ENCODE assay signal across 2 cellular contexts in the genomic region with DNA sequence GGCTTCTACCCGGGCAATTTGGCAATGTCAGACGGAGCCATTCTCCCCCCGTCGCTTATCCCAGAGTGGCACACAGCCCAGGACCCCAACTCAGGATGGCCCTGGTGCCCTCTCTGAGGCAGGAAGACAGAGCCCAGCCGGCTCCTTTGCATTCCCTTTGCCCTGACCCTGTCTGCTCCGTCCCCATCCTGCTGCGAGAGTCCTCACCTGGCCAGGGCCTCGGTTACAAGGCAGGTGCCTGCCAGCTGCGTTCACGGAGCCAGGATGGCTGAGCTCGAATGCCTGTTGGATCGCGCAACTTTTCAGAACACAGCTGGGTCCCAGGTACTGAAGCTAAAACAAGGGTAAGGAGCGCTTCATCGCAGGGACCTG.
TF ChIP-seq lines count a peak whose summit lies in the region.

No MANE protein-coding gene starts in this region.

TF ChIP-seq in GM23338, 12 proteins besides CTCF, POLR2A, EP300 and RAD21 (continues in another document):
- TF ChIP-seq ZNF462 (CRISPR knock-in tag; IDR thresholded peaks at IDR 0.05) (no peak), EZH2 (IDR thresholded peaks at IDR 0.05; ENCODE audit: low read depth, unreplicated experiment) (no peak), REST (IDR thresholded peaks at IDR 0.05; ENCODE audit: unreplicated experiment) (no peak), ZNF114 (CRISPR knock-in tag; IDR thresholded peaks at IDR 0.05) (no peak), JUNB (IDR thresholded peaks at IDR 0.05; ENCODE audit: unreplicated experiment) (no peak), NANOG (IDR thresholded peaks at IDR 0.05; ENCODE audit: borderline replicate concordance) (no peak), POLR2AphosphoS5 (IDR thresholded peaks at IDR 0.05; ENCODE audit: low read depth) (no peak), CREB1 (CRISPR knock-in tag; IDR thresholded peaks at IDR 0.05; ENCODE audit: low read depth) (no peak), EZH2phosphoT487 (IDR thresholded peaks at IDR 0.05; ENCODE audit: unreplicated experiment) (no peak), ZNF331 (CRISPR knock-in tag; IDR thresholded peaks at IDR 0.05; ENCODE audit: low read depth) (no peak), STAT1 (IDR thresholded peaks at IDR 0.05; ENCODE audit: unreplicated experiment) (no peak)

TF ChIP-seq in WTC11, 78 proteins besides CTCF, POLR2A, EP300 and RAD21 (continued from another document):
- TF ChIP-seq AFF4 (CRISPR knock-in tag; IDR thresholded peaks at IDR 0.05; ENCODE audit: borderline replicate concordance), result no peak
- TF ChIP-seq ZNF512 (CRISPR knock-in tag; IDR thresholded peaks at IDR 0.05; ENCODE audit: borderline replicate concordance), result no peak
- TF ChIP-seq SOX15 (CRISPR knock-in tag; IDR thresholded peaks at IDR 0.05), result no peak
- TF ChIP-seq NFATC4 (CRISPR knock-in tag; IDR thresholded peaks at IDR 0.05), result no peak
- TF ChIP-seq GTF2I (CRISPR knock-in tag; conservative IDR thresholded peaks at IDR 0.05), result no peak
- TF ChIP-seq, protein P1, sequence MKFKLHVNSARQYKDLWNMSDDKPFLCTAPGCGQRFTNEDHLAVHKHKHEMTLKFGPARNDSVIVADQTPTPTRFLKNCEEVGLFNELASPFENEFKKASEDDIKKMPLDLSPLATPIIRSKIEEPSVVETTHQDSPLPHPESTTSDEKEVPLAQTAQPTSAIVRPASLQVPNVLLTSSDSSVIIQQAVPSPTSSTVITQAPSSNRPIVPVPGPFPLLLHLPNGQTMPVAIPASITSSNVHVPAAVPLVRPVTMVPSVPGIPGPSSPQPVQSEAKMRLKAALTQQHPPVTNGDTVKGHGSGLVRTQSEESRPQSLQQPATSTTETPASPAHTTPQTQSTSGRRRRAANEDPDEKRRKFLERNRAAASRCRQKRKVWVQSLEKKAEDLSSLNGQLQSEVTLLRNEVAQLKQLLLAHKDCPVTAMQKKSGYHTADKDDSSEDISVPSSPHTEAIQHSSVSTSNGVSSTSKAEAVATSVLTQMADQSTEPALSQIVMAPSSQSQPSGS (CRISPR knock-in tag; IDR thresholded peaks at IDR 0.05; ENCODE audit: borderline replicate concordance, low read depth), result no peak
- TF ChIP-seq MXD4 (CRISPR knock-in tag; IDR thresholded peaks at IDR 0.05; ENCODE audit: borderline replicate concordance), result no peak
- TF ChIP-seq, protein P2, sequence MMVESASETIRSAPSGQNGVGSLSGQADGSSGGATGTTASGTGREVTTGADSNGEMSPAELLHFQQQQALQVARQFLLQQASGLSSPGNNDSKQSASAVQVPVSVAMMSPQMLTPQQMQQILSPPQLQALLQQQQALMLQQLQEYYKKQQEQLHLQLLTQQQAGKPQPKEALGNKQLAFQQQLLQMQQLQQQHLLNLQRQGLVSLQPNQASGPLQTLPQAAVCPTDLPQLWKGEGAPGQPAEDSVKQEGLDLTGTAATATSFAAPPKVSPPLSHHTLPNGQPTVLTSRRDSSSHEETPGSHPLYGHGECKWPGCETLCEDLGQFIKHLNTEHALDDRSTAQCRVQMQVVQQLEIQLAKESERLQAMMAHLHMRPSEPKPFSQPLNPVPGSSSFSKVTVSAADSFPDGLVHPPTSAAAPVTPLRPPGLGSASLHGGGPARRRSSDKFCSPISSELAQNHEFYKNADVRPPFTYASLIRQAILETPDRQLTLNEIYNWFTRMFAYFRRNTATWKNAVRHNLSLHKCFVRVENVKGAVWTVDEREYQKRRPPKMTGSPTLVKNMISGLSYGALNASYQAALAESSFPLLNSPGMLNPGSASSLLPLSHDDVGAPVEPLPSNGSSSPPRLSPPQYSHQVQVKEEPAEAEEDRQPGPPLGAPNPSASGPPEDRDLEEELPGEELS (CRISPR knock-in tag; IDR thresholded peaks at IDR 0.05), result no peak
- TF ChIP-seq, protein P3, sequence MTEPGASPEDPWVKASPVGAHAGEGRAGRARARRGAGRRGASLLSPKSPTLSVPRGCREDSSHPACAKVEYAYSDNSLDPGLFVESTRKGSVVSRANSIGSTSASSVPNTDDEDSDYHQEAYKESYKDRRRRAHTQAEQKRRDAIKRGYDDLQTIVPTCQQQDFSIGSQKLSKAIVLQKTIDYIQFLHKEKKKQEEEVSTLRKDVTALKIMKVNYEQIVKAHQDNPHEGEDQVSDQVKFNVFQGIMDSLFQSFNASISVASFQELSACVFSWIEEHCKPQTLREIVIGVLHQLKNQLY (CRISPR knock-in tag; IDR thresholded peaks at IDR 0.05), result no peak
- TF ChIP-seq, protein P4, sequence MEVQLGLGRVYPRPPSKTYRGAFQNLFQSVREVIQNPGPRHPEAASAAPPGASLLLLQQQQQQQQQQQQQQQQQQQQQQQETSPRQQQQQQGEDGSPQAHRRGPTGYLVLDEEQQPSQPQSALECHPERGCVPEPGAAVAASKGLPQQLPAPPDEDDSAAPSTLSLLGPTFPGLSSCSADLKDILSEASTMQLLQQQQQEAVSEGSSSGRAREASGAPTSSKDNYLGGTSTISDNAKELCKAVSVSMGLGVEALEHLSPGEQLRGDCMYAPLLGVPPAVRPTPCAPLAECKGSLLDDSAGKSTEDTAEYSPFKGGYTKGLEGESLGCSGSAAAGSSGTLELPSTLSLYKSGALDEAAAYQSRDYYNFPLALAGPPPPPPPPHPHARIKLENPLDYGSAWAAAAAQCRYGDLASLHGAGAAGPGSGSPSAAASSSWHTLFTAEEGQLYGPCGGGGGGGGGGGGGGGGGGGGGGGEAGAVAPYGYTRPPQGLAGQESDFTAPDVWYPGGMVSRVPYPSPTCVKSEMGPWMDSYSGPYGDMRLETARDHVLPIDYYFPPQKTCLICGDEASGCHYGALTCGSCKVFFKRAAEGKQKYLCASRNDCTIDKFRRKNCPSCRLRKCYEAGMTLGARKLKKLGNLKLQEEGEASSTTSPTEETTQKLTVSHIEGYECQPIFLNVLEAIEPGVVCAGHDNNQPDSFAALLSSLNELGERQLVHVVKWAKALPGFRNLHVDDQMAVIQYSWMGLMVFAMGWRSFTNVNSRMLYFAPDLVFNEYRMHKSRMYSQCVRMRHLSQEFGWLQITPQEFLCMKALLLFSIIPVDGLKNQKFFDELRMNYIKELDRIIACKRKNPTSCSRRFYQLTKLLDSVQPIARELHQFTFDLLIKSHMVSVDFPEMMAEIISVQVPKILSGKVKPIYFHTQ (CRISPR knock-in tag; IDR thresholded peaks at IDR 0.05), result no peak
- TF ChIP-seq GRHL2 (CRISPR knock-in tag; IDR thresholded peaks at IDR 0.05; ENCODE audit: insufficient replicate concordance, severe bottlenecking), result no peak
- TF ChIP-seq ETV6 (CRISPR knock-in tag; IDR thresholded peaks at IDR 0.05), result no peak
- no peak for TF ChIP-seq ESRRA (CRISPR knock-in tag; IDR thresholded peaks at IDR 0.05; ENCODE audit: borderline replicate concordance)
- TF ChIP-seq ZNF532 (CRISPR knock-in tag; IDR thresholded peaks at IDR 0.05; ENCODE audit: borderline replicate concordance), result no peak
- TF ChIP-seq, protein P5, sequence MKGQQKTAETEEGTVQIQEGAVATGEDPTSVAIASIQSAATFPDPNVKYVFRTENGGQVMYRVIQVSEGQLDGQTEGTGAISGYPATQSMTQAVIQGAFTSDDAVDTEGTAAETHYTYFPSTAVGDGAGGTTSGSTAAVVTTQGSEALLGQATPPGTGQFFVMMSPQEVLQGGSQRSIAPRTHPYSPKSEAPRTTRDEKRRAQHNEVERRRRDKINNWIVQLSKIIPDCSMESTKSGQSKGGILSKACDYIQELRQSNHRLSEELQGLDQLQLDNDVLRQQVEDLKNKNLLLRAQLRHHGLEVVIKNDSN (CRISPR knock-in tag; IDR thresholded peaks at IDR 0.05), result no peak
